19 cellular contexts compared by ENCODE assay signal in genomic region chr11:2999464-2999998, GRCh38. TPM values are rescaled to one million over a fixed set of nuclear protein-coding genes. Genes with fewer than 3 reads are reported as not detected.
DNase-seq lines count a peak whose midpoint lies in the region; ATAC-seq and TF ChIP-seq lines count a peak whose summit lies in the region.
"Had no signal": no experiment of that assay in that cellular context is flagged by ENCODE, and none has a peak within 500 bp of the region (broad histone marks: within the 10 kb centered on the region; RNA-seq: fewer than 3 reads in every experiment).

No MANE protein-coding gene starts in this region.

- no peaks in the 10 kb centered on the region for H3K27me3 Mint-ChIP-seq in natural killer cell treated with Interleukin-12 subunit alpha and Interleukin-12 subunit beta and Interleukin-15 and Interleukin-18, amount 100 ng/mL, for 72 hours
- H3K27me3 Mint-ChIP-seq in T-cell, result no peaks in the 10 kb centered on the region
- H3K27me3 Mint-ChIP-seq: activated naive CD8-positive, alpha-beta T cell treated with anti-CD3 and anti-CD28 coated beads for 36 hours; activated T-helper 17 cell treated with anti-CD3 and anti-CD28 coated beads, Interleukin-2, amount 50 U/mL, for 72 hours; CD4-positive, alpha-beta memory T cell; naive thymus-derived CD4-positive, alpha-beta T cell had no signal

- ATAC-seq in left lobe of liver, result no peak
- ATAC-seq in natural killer cell treated with Interleukin-12 subunit alpha and Interleukin-12 subunit beta and Interleukin-15 and Interleukin-18, amount 100 ng/mL, for 72 hours, result no peak
- ATAC-seq in T-cell (replicated peaks in 1 of 4), result no peak
- ATAC-seq: activated T-helper 17 cell treated with anti-CD3 and anti-CD28 coated beads, Interleukin-2, amount 50 U/mL, for 72 hours; naive thymus-derived CD4-positive, alpha-beta T cell had no signal

- H3K27ac Mint-ChIP-seq in natural killer cell treated with Interleukin-12 subunit alpha and Interleukin-12 subunit beta and Interleukin-15 and Interleukin-18, amount 100 ng/mL, for 72 hours, result no peak overlapping the region
- H3K27ac Mint-ChIP-seq in T-cell, result peak overlapping the region in 1 of 2 donors; percentile 3
- H3K27ac Mint-ChIP-seq: activated naive CD8-positive, alpha-beta T cell treated with anti-CD3 and anti-CD28 coated beads for 36 hours; activated T-helper 17 cell treated with anti-CD3 and anti-CD28 coated beads, Interleukin-2, amount 50 U/mL, for 72 hours had no signal

- no peaks in the 10 kb centered on the region for H3K9me3 Mint-ChIP-seq in natural killer cell treated with Interleukin-12 subunit alpha and Interleukin-12 subunit beta and Interleukin-15 and Interleukin-18, amount 100 ng/mL, for 72 hours
- H3K9me3 Mint-ChIP-seq in T-cell, result no peaks in the 10 kb centered on the region
- H3K9me3 Mint-ChIP-seq: activated naive CD8-positive, alpha-beta T cell treated with anti-CD3 and anti-CD28 coated beads for 36 hours; activated T-helper 17 cell treated with anti-CD3 and anti-CD28 coated beads, Interleukin-2, amount 50 U/mL, for 72 hours; naive thymus-derived CD4-positive, alpha-beta T cell had no signal

- CTCF ChIA-PET in T-cell (lab: Charles Lee), result no interaction called here

- no peaks in the 10 kb centered on the region for H3K36me3 Mint-ChIP-seq in natural killer cell treated with Interleukin-12 subunit alpha and Interleukin-12 subunit beta and Interleukin-15 and Interleukin-18, amount 100 ng/mL, for 72 hours
- H3K36me3 Mint-ChIP-seq in T-cell, result peaks cover 34% of the 10 kb centered on the region

- no peak overlapping the region for H3K4me3 Mint-ChIP-seq in natural killer cell treated with Interleukin-12 subunit alpha and Interleukin-12 subunit beta and Interleukin-15 and Interleukin-18, amount 100 ng/mL, for 72 hours
- H3K4me3 Mint-ChIP-seq in T-cell, result no peak overlapping the region
- H3K4me3 Mint-ChIP-seq: activated naive CD8-positive, alpha-beta T cell treated with anti-CD3 and anti-CD28 coated beads for 36 hours; activated T-helper 17 cell treated with anti-CD3 and anti-CD28 coated beads, Interleukin-2, amount 50 U/mL, for 72 hours; naive thymus-derived CD4-positive, alpha-beta T cell had no signal

- H3K4me1 Mint-ChIP-seq in natural killer cell treated with Interleukin-12 subunit alpha and Interleukin-12 subunit beta and Interleukin-15 and Interleukin-18, amount 100 ng/mL, for 72 hours (ENCODE audit: low read depth in 2 of 2), result no peaks in the 10 kb centered on the region
- peaks cover under 1 to 9% (median under 1%) of the 10 kb centered on the region in 3 donors for H3K4me1 Mint-ChIP-seq in T-cell

- no peak for TF ChIP-seq CTCF in VCaP (conservative IDR thresholded peaks at IDR 0.05)

- POLR2A ChIA-PET in T-cell (lab: Charles Lee), result no interaction called here

- H3K27ac ChIP-seq in VCaP (peak overlapping the region; percentile 78), substantia nigra (ENCODE audit: low read depth, low read length, poor library complexity, severe bottlenecking) (peak overlapping the region; percentile 99)

- DNase-seq in NCI-H69 (lab: John Stamatoyannopoulos, UW), result peak; percentile 68
- peak; percentile 26 for DNase-seq in left lobe of liver (ENCODE audit: low spot score)
- DNase-seq in substantia nigra (lab: John Stamatoyannopoulos, UW), result no peak
- DNase-seq in natural killer cell treated with Interleukin-12 subunit alpha and Interleukin-12 subunit beta and Interleukin-15 and Interleukin-18, amount 100 ng/mL, for 72 hours (ENCODE audit: low spot score), result no peak
- DNase-seq in T-cell, result no peak
- DNase-seq in foreskin melanocyte, result no peak
- DNase-seq: activated CD4-positive, alpha-beta T cell treated with anti-CD3 and anti-CD28 coated beads for 48 hours; activated naive CD8-positive, alpha-beta T cell treated with anti-CD3 and anti-CD28 coated beads for 36 hours; CD4-positive, alpha-beta memory T cell; DMS53; GDM1; glutamatergic neuron; KBM-7; mesendoderm; naive thymus-derived CD4-positive, alpha-beta T cell; SIG-M5; T-helper 1 cell had no signal

RNA-seq across cellular contexts. Expression of gene NAP1L4, which starts 7.4 kb away (rescaled TPM):
- total RNA-seq in left lobe of liver, result 42.2 TPM
- total RNA-seq in natural killer cell treated with Interleukin-12 subunit alpha and Interleukin-12 subunit beta and Interleukin-15 and Interleukin-18, amount 100 ng/mL, for 72 hours, result 100 to 1,000 TPM; 160 to 222 TPM
- 100 to 1,000 TPM; 253 to 388 (median 299) TPM for total RNA-seq in T-cell

RNA-seq across cellular contexts. Expression of gene CARS1, which starts 57.7 kb away (rescaled TPM):
- total RNA-seq in left lobe of liver (21.0 TPM), T-cell (100 to 1,000 TPM in 3 of 5 donors, 10 to 100 TPM in 2; 45.3 to 113 (median 109) TPM)
- 100 to 1,000 TPM in 1 of 2 donors, 10 to 100 TPM in 1; 88.8 to 128 TPM for total RNA-seq in natural killer cell treated with Interleukin-12 subunit alpha and Interleukin-12 subunit beta and Interleukin-15 and Interleukin-18, amount 100 ng/mL, for 72 hours

Comparison
In these comparisons a context has a peak if more than half of its experiments do, and no peak if none do; other contexts are left out.
1. DNase-seq: peak in NCI-H69 (single experiment) and left lobe of liver (single experiment); none in substantia nigra (0 of 49), natural killer cell treated with Interleukin-12 subunit alpha and Interleukin-12 subunit beta and Interleukin-15 and Interleukin-18, amount 100 ng/mL, for 72 hours (single experiment), T-cell (0 of 34) and foreskin melanocyte (single experiment).